ENCODE assay signal across 14 cellular contexts in the genomic region with DNA sequence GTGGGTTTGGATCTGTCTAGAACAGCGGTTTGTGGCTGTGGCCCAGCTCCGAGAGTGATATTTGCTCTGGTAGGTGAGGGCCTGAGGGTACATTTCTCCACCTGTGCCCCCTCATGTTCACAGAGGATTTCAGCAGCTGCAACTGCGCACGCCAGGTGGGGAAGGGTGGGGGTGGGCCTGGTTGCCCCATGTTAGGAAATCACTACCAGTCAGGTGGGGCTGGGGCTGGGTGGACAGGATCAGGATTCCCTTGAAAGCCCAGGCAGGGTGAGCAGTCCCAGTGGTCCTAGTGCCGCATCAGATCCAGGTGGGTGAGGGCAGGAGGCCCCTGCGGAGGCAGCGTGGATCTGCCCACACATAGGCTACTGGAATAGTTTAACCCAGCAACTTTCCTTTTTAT.
"Had no signal": no experiment of that assay in that cellular context is flagged by ENCODE, and none has a peak within 500 bp of the region (broad histone marks: within the 10 kb centered on the region; RNA-seq: fewer than 3 reads in every experiment).

No MANE protein-coding gene starts in this region.

- H3K9me3 ChIP-seq: thoracic aorta had no signal

- H3K36me3 Mint-ChIP-seq: activated naive CD8-positive, alpha-beta T cell had no signal

- H3K4me3 ChIP-seq: thoracic aorta had no signal

- H3K27ac ChIP-seq: thoracic aorta had no signal

- H3K4me3 Mint-ChIP-seq: activated B cell treated with CpG ODN at 0.5 μM for 24 hours; activated CD4-positive, alpha-beta T cell treated with anti-CD3 and anti-CD28 coated beads, Interleukin-2, amount 10 ng/mL, durations not matched to agents 24 days and 14 days; activated CD8-positive, alpha-beta T cell treated with anti-CD3 and anti-CD28 coated beads for 36 hours; activated naive CD8-positive, alpha-beta T cell; naive thymus-derived CD8-positive, alpha-beta T cell; stimulated activated naive B cell treated with anti-CD40 and anti-IgM and Interleukin-4, amounts not matched to agents 10 μg/mL and 1 μg/mL and 100 μg/mL, for 72 hours had no signal

- H3K4me1 Mint-ChIP-seq: activated B cell treated with CpG ODN at 0.5 μM for 24 hours; activated CD4-positive, alpha-beta T cell treated with anti-CD3 and anti-CD28 coated beads, Interleukin-2, amount 10 ng/mL, durations not matched to agents 24 days and 14 days had no signal

- ATAC-seq: activated CD8-positive, alpha-beta T cell treated with anti-CD3 and anti-CD28 coated beads for 36 hours; left cardiac atrium; naive thymus-derived CD8-positive, alpha-beta T cell had no signal

- DNase-seq: activated B cell treated with CpG ODN at 0.5 μM for 24 hours; activated CD4-positive, alpha-beta T cell treated with anti-CD3 and anti-CD28 coated beads, Interleukin-2, amount 10 ng/mL, durations not matched to agents 24 days and 14 days; activated CD8-positive, alpha-beta T cell treated with anti-CD3 and anti-CD28 coated beads for 36 hours; activated gamma-delta T cell; effector memory CD4-positive, alpha-beta T cell; hippocampal formation; left cardiac atrium; mesenchymal stem cell; naive thymus-derived CD8-positive, alpha-beta T cell; stimulated activated naive B cell treated with anti-CD40 and anti-IgM and Interleukin-4, amounts not matched to agents 10 μg/mL and 1 μg/mL and 100 μg/mL, for 72 hours; T-helper 2 cell had no signal

- FAIRE-seq: islet of Langerhans had no signal

- H3K9me3 Mint-ChIP-seq: activated B cell treated with CpG ODN at 0.5 μM for 24 hours; activated CD4-positive, alpha-beta T cell treated with anti-CD3 and anti-CD28 coated beads, Interleukin-2, amount 10 ng/mL, durations not matched to agents 24 days and 14 days; activated CD8-positive, alpha-beta T cell treated with anti-CD3 and anti-CD28 coated beads for 36 hours; stimulated activated naive B cell treated with anti-CD40 and anti-IgM and Interleukin-4, amounts not matched to agents 10 μg/mL and 1 μg/mL and 100 μg/mL, for 72 hours had no signal

- H3K27me3 Mint-ChIP-seq: activated B cell treated with CpG ODN at 0.5 μM for 24 hours; activated CD4-positive, alpha-beta T cell treated with anti-CD3 and anti-CD28 coated beads, Interleukin-2, amount 10 ng/mL, durations not matched to agents 24 days and 14 days; activated CD8-positive, alpha-beta T cell treated with anti-CD3 and anti-CD28 coated beads for 36 hours; activated naive CD8-positive, alpha-beta T cell; naive thymus-derived CD8-positive, alpha-beta T cell; stimulated activated naive B cell treated with anti-CD40 and anti-IgM and Interleukin-4, amounts not matched to agents 10 μg/mL and 1 μg/mL and 100 μg/mL, for 72 hours had no signal

- H3K27ac Mint-ChIP-seq: activated B cell treated with CpG ODN at 0.5 μM for 24 hours; activated CD4-positive, alpha-beta T cell treated with anti-CD3 and anti-CD28 coated beads, Interleukin-2, amount 10 ng/mL, durations not matched to agents 24 days and 14 days; activated CD8-positive, alpha-beta T cell treated with anti-CD3 and anti-CD28 coated beads for 36 hours had no signal
